Comparison of ENCODE assay signal across 8 cellular contexts in genomic region chr5:134175874-134176522, GRCh38. TPM values are rescaled to one million over a fixed set of nuclear protein-coding genes. Genes with fewer than 3 reads are reported as not detected.
DNase-seq lines count a peak whose midpoint lies in the region; ATAC-seq and TF ChIP-seq lines count a peak whose summit lies in the region.

No MANE protein-coding gene starts in this region.

- peak overlapping the region; percentile 100 for H3K27ac ChIP-seq in left ventricle myocardium inferior (replicated peaks)

- no peaks in the 10 kb centered on the region; the same call in 1 of the 2 replicates for H3K4me1 ChIP-seq in ES-I3 (ENCODE audit: insufficient read depth, low read length)
- peaks cover 65% of the 10 kb centered on the region for H3K4me1 ChIP-seq in left ventricle myocardium inferior

- peak overlapping the region; percentile 92 for H3K4me3 Mint-ChIP-seq in activated naive CD8-positive, alpha-beta T cell treated with anti-CD3 and anti-CD28 coated beads for 36 hours

- DNase-seq in M059J (ENCODE audit: low read depth) (peak; percentile 39), left ventricle myocardium inferior (peak; percentile 22), sciatic nerve (ENCODE audit: low spot score) (peak; percentile 67), NCI-H1417 treated with DMSO at 0.1 percent for 48 hours (lab: John Stamatoyannopoulos, UW) (no peak), NCI-H1436 treated with DMSO at 0.1 percent for 48 hours (lab: John Stamatoyannopoulos, UW) (no peak)
- DNase-seq in activated naive CD8-positive, alpha-beta T cell treated with anti-CD3 and anti-CD28 coated beads for 36 hours = no peak

- H3K36me3 Mint-ChIP-seq in activated naive CD8-positive, alpha-beta T cell treated with anti-CD3 and anti-CD28 coated beads for 36 hours = peaks cover 23% of the 10 kb centered on the region

- H3K9ac ChIP-seq in ES-I3 (ENCODE audit: low read depth, low read length) = peak overlapping the region; percentile 96

- ATAC-seq in GM21526 (IDR thresholded peaks at IDR 0.05; ENCODE audit: low FRiP score, unreplicated experiment) (peak; percentile 23), sciatic nerve (peak; percentile 4)

- H3K4me3 ChIP-seq in left ventricle myocardium inferior = peak overlapping the region; percentile 96

- H3K36me3 ChIP-seq in ES-I3 (ENCODE audit: insufficient read depth, low read length) (peaks cover 8% of the 10 kb centered on the region), left ventricle myocardium inferior (peaks cover 25% of the 10 kb centered on the region)

- peaks cover 37% of the 10 kb centered on the region for H3K4me1 Mint-ChIP-seq in activated naive CD8-positive, alpha-beta T cell treated with anti-CD3 and anti-CD28 coated beads for 36 hours

- H3K9me3 ChIP-seq in ES-I3 (ENCODE audit: control insufficient read depth, insufficient read depth, low read length) = no peaks in the 10 kb centered on the region
- no peaks in the 10 kb centered on the region for H3K9me3 ChIP-seq in left ventricle myocardium inferior (replicated peaks)

- H3K27ac Mint-ChIP-seq in activated naive CD8-positive, alpha-beta T cell treated with anti-CD3 and anti-CD28 coated beads for 36 hours = peak overlapping the region; percentile 94

- H3K27me3 Mint-ChIP-seq in activated naive CD8-positive, alpha-beta T cell treated with anti-CD3 and anti-CD28 coated beads for 36 hours = no peaks in the 10 kb centered on the region

- TF ChIP-seq CTCF in left ventricle myocardium inferior (IDR thresholded peaks at IDR 0.05; ENCODE audit: borderline replicate concordance) = no peak

- no peaks in the 10 kb centered on the region for H3K9me3 Mint-ChIP-seq in activated naive CD8-positive, alpha-beta T cell treated with anti-CD3 and anti-CD28 coated beads for 36 hours

- no peaks in the 10 kb centered on the region for H3K27me3 ChIP-seq in left ventricle myocardium inferior (ENCODE audit: low read depth)

- intact Hi-C loops in left ventricle myocardium inferior (cut with micrococcal nuclease) (no loop called here), sciatic nerve (cut with DNase I) (no loop called here)

RNA-seq across cellular contexts. Expression of gene SKP1, which starts 0.8 kb away (rescaled TPM):
- total RNA-seq in M059J (2014; rRNA removed; shearing (Covaris generic)) = 707 and 715 TPM in 2 replicates
- total RNA-seq in activated naive CD8-positive, alpha-beta T cell treated with anti-CD3 and anti-CD28 coated beads for 36 hours = 100 to 1,000 TPM; 253 to 260 TPM
- total RNA-seq in left ventricle myocardium inferior (506 TPM), sciatic nerve (295 TPM)

RNA-seq across cellular contexts. Expression of gene PPP2CA, which starts 49.9 kb away (rescaled TPM):
- total RNA-seq in M059J (2014; rRNA removed; shearing (Covaris generic)) = 233 and 257 TPM in 2 replicates
- 100 to 1,000 TPM; 183 to 193 TPM for total RNA-seq in activated naive CD8-positive, alpha-beta T cell treated with anti-CD3 and anti-CD28 coated beads for 36 hours
- total RNA-seq in left ventricle myocardium inferior (163 TPM), sciatic nerve (100 TPM)

Comparison
In these comparisons a context has a peak if more than half of its experiments do, and no peak if none do; other contexts are left out.
1. DNase-seq: peak in M059J (single experiment), left ventricle myocardium inferior (single experiment) and sciatic nerve (single experiment); none in activated naive CD8-positive, alpha-beta T cell treated with anti-CD3 and anti-CD28 coated beads for 36 hours (single experiment), NCI-H1417 treated with DMSO at 0.1 percent for 48 hours (single experiment) and NCI-H1436 treated with DMSO at 0.1 percent for 48 hours (single experiment).